In genomic region chr1:36149237-36149972, GRCh38 we compare ENCODE assay signal across 8 cellular contexts. TPM values are rescaled to one million over a fixed set of nuclear protein-coding genes. Genes with fewer than 3 reads are reported as not detected.
DNase-seq lines count a peak whose midpoint lies in the region; ATAC-seq, FAIRE-seq and TF ChIP-seq lines count a peak whose summit lies in the region.

Gene TRAPPC3, minus strand, starts transcription at chr1:36149486. Its CDS starts 108 bp downstream, at chr1:36149378.

- H3K4me3 ChIP-seq in pancreas (peak within 1 kb of the TSS; percentile 61 to 99 (median 86)), tibial artery (peak within 1 kb of the TSS; percentile 84 to 93)

- H3K27ac ChIP-seq in pancreas (peak within 1 kb of the TSS; percentile 89 to 93 (median 90)), tibial artery (peak within 1 kb of the TSS; percentile 89 to 100)

- no peaks in the 10 kb centered on the region for H3K9me3 ChIP-seq in pancreas
- no peaks in the 10 kb centered on the region for H3K9me3 ChIP-seq in tibial artery

- H3K27me3 ChIP-seq in pancreas: no peaks in the 10 kb centered on the region
- no peaks in the 10 kb centered on the region for H3K27me3 ChIP-seq in tibial artery

- DNase-seq in NCI-H1417 (lab: John Stamatoyannopoulos, UW) (peak; percentile 98 to 99 (median 99)), SW 1271 (lab: John Stamatoyannopoulos, UW) (peak; percentile 93 to 98), Right ventricle myocardium inferior (ENCODE audit: missing footprints) (peak; percentile 100), pancreas (peak; percentile 99 to 100 (median 100)), tibial artery (peak; percentile 100)
- peak; percentile 99 for DNase-seq in activated naive CD8-positive, alpha-beta T cell treated with anti-CD3 and anti-CD28 coated beads, Interleukin-2, amount 50 U/mL, for 16 hours (ENCODE audit: low read depth, low spot score)

- WGBS in pancreas, 2 donors: 1% methylated on average over 62 of the region's 62 CpGs

- no peaks in the 10 kb centered on the region for H3K36me3 ChIP-seq in pancreas
- H3K36me3 ChIP-seq in tibial artery: peaks cover 0 to 5% (median 3%) of the 10 kb centered on the region in 3 donors

- peak; percentile 93 for TF ChIP-seq CTCF in GM12874 (IDR thresholded peaks at IDR 0.05; ENCODE audit: insufficient read depth, low read depth, low read length)
- TF ChIP-seq CTCF in pancreas (IDR thresholded peaks at IDR 0.05): peak; percentile 86 to 93 (median 90)
- peak; percentile 88 to 98 for TF ChIP-seq CTCF in tibial artery (IDR thresholded peaks at IDR 0.05)

- ATAC-seq in HG02763 (IDR thresholded peaks at IDR 0.05; ENCODE audit: unreplicated experiment) (peak; percentile 93), Right ventricle myocardium inferior (peak; percentile 94), pancreas (peak; percentile 89 to 93 (median 92))

- peaks cover 10 to 28% (median 10%) of the 10 kb centered on the region in 3 donors for H3K4me1 ChIP-seq in pancreas
- peaks cover 0 to 61% (median 34%) of the 10 kb centered on the region in 4 donors for H3K4me1 ChIP-seq in tibial artery

- intact Hi-C loops in Right ventricle myocardium inferior (cut with DNase I): loop anchor here (1.0 to 2.0 kb wide), 4 partner anchors 39 to 271 kb away; partner anchors contain the start of gene THRAP3
- intact Hi-C loops in pancreas (cut with DNase I): no loop called here
- intact Hi-C loops in tibial artery (cut with DNase I; ENCODE audit: low total_unique reads): loop anchor here (2.0 kb wide), 1 partner anchor 75 kb away; the partner anchor contains the start of gene THRAP3

- peak; percentile 51 for FAIRE-seq in pancreas (lab: Jason Lieb, UNC)

RNA-seq across cellular contexts. Expression of gene TRAPPC3, which starts in this region (rescaled TPM):
- 53.9 TPM for total RNA-seq in Right ventricle myocardium inferior
- 10 to 100 TPM; 24.6 to 29.5 (median 27.0) TPM for total RNA-seq in pancreas
- 10 to 100 TPM; 21.8 to 41.5 TPM for polyA plus RNA-seq in pancreas

Comparison
In these comparisons a context has a peak if more than half of its experiments do, and no peak if none do; other contexts are left out.
1. Peak in every context shown above with its lines: DNase-seq, ATAC-seq, H3K4me3 ChIP-seq and H3K27ac ChIP-seq.
2. intact Hi-C loops: an anchor here in Right ventricle myocardium inferior (1.0 to 2.0 kb wide) and tibial artery (2.0 kb wide); none called in pancreas.